ENCODE assay signal across 8 cellular contexts in genomic region chr1:191086910-191087309, GRCh38.
"Had no signal": no experiment of that assay in that cellular context is flagged by ENCODE, and none has a peak within 500 bp of the region (broad histone marks: within the 10 kb centered on the region; RNA-seq: fewer than 3 reads in every experiment).

No MANE protein-coding gene starts in this region.

- DNase-seq: H9, HCEC 1CT, KBM-7 had no signal

- H3K4me3 ChIP-seq: GM23338 had no signal

- ATAC-seq: GM23338 had no signal

- H3K27ac ChIP-seq: KMS-11 had no signal

- H2AFZ ChIP-seq: GM23338 had no signal

- FAIRE-seq: H1, H54, HTR-8/SVneo had no signal

- H3K4me2 ChIP-seq: GM23338, KMS-11 had no signal

- H3K9ac ChIP-seq: KMS-11 had no signal
